1 cellular context compared by ENCODE assay signal in the genomic region with DNA sequence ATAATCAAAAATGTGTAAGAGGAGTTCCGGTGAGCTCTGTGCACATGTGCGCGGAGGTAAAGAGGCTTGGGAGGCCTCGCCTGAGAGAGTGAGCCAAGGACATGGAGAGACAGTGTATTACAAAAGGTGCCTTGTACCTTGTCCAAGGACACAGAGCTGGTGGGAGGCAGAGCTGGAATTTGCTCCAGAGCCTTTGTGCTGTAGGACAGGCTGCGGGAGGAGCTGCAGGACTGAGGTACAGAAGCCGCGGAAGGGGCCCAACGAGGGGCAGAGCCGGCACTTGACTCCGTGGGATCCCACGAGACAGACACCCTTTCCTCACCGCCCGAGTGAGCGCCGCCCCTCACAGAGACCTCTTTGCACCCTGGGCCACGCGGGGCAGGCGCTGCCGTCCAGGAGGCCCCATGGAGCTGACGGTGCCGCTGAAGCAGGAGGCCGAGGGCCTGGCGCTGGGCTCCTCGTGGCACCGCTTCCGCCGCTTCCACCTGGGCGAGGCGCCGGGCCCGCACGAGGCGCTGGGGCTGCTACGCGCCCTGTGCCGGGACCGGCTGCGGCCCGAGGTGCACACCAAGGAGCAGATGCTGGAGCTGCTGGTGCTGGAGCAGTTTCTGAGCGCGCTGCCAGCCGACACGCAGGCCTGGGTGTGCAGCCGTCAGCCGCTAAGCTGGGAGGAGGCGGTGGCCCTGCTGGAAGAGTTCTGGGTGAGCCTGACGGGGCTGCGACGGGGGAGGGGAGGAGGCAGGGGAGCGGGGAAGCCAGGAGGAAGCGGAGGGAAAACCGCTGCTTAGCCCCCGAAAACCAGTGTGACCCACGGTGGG.
TF ChIP-seq lines count a peak whose summit lies in the region.

No MANE protein-coding gene starts in this region.

TF ChIP-seq in HepG2, 621 proteins besides CTCF, POLR2A, EP300 and RAD21 (continued from another document and continues in another):
- TF ChIP-seq, protein P1, sequence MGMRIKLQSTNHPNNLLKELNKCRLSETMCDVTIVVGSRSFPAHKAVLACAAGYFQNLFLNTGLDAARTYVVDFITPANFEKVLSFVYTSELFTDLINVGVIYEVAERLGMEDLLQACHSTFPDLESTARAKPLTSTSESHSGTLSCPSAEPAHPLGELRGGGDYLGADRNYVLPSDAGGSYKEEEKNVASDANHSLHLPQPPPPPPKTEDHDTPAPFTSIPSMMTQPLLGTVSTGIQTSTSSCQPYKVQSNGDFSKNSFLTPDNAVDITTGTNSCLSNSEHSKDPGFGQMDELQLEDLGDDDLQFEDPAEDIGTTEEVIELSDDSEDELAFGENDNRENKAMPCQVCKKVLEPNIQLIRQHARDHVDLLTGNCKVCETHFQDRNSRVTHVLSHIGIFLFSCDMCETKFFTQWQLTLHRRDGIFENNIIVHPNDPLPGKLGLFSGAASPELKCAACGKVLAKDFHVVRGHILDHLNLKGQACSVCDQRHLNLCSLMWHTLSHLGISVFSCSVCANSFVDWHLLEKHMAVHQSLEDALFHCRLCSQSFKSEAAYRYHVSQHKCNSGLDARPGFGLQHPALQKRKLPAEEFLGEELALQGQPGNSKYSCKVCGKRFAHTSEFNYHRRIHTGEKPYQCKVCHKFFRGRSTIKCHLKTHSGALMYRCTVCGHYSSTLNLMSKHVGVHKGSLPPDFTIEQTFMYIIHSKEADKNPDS (CRISPR knock-in tag; IDR thresholded peaks at IDR 0.05), result no peak
- TF ChIP-seq ZNF800 (CRISPR knock-in tag; IDR thresholded peaks at IDR 0.05) (no peak), SALL1 (CRISPR knock-in tag; IDR thresholded peaks at IDR 0.05) (peak; percentile 83), IRF1 (CRISPR knock-in tag; IDR thresholded peaks at IDR 0.05; ENCODE audit: low read depth) (no peak), HOXA7 (CRISPR knock-in tag; IDR thresholded peaks at IDR 0.05) (no peak), KLF6 (CRISPR knock-in tag; IDR thresholded peaks at IDR 0.05) (peak; percentile 21; the same call in 1 of the 2 replicates), GATA4 (IDR thresholded peaks at IDR 0.05; ENCODE audit: borderline replicate concordance, low read depth) (no peak), NR2C2 (CRISPR knock-in tag; IDR thresholded peaks at IDR 0.05; ENCODE audit: borderline replicate concordance) (no peak; the same call in 1 of the 2 replicates), ZNF207 (IDR thresholded peaks at IDR 0.05; ENCODE audit: borderline replicate concordance) (no peak), ZFYVE20 (CRISPR knock-in tag; IDR thresholded peaks at IDR 0.05; ENCODE audit: borderline replicate concordance, low read depth) (no peak), ARID5B (CRISPR knock-in tag; IDR thresholded peaks at IDR 0.05) (no peak), ZNF747 (CRISPR knock-in tag; IDR thresholded peaks at IDR 0.05; ENCODE audit: borderline replicate concordance) (peak; percentile 73; the same call in 1 of the 2 replicates), HNF4A (CRISPR knock-in tag; IDR thresholded peaks at IDR 0.05) (peak; percentile 95), SYNCRIP (IDR thresholded peaks at IDR 0.05; ENCODE audit: insufficient read depth, low read depth, low read length) (no peak), ZNF883 (CRISPR knock-in tag; IDR thresholded peaks at IDR 0.05; ENCODE audit: not compliant biosample characterization) (no peak), NAIF1 (CRISPR knock-in tag; IDR thresholded peaks at IDR 0.05; ENCODE audit: borderline replicate concordance) (peak; percentile 81; the same call in 1 of the 2 replicates), TBL1XR1 (IDR thresholded peaks at IDR 0.05; ENCODE audit: borderline replicate concordance, low read length, partially characterized antibody) (peak; percentile 5), ELF1 (CRISPR knock-in tag; IDR thresholded peaks at IDR 0.05) (peak; percentile 62), CCDC6 (CRISPR knock-in tag; IDR thresholded peaks at IDR 0.05) (peak; percentile 78; the same call in 1 of the 2 replicates), ZFP41 (CRISPR knock-in tag; IDR thresholded peaks at IDR 0.05; ENCODE audit: borderline replicate concordance) (no peak), ZNF703 (CRISPR knock-in tag; IDR thresholded peaks at IDR 0.05; ENCODE audit: borderline replicate concordance) (peak; percentile 96), ZNF430 (CRISPR knock-in tag; IDR thresholded peaks at IDR 0.05) (peak; percentile 81), KAT2B (IDR thresholded peaks at IDR 0.05; ENCODE audit: borderline replicate concordance, low read depth, low read length) (no peak), ZNF30 (CRISPR knock-in tag; IDR thresholded peaks at IDR 0.05) (no peak), ZNF136 (CRISPR knock-in tag; IDR thresholded peaks at IDR 0.05; ENCODE audit: low read depth) (no peak), ZGPAT (CRISPR knock-in tag; IDR thresholded peaks at IDR 0.05) (peak; percentile 93), NFATC3 (CRISPR knock-in tag; IDR thresholded peaks at IDR 0.05) (no peak), ELK4 (CRISPR knock-in tag; IDR thresholded peaks at IDR 0.05; ENCODE audit: borderline replicate concordance) (no peak)
- TF ChIP-seq, protein P2, sequence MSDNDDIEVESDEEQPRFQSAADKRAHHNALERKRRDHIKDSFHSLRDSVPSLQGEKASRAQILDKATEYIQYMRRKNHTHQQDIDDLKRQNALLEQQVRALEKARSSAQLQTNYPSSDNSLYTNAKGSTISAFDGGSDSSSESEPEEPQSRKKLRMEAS (IDR thresholded peaks at IDR 0.05), result peak; percentile 91
- TF ChIP-seq, protein P3, sequence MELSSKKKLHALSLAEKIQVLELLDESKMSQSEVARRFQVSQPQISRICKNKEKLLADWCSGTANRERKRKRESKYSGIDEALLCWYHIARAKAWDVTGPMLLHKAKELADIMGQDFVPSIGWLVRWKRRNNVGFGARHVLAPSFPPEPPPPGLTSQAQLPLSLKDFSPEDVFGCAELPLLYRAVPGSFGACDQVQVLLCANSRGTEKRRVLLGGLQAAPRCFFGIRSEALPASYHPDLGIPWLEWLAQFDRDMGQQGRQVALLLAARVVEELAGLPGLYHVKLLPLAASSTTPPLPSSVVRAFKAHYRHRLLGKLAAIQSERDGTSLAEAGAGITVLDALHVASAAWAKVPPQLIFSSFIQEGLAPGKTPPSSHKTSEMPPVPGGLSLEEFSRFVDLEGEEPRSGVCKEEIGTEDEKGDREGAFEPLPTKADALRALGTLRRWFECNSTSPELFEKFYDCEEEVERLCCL (CRISPR knock-in tag; IDR thresholded peaks at IDR 0.05; ENCODE audit: borderline replicate concordance), result peak; percentile 63; the same call in 1 of the 2 replicates
- TF ChIP-seq, protein P4, sequence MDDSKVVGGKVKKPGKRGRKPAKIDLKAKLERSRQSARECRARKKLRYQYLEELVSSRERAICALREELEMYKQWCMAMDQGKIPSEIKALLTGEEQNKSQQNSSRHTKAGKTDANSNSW (CRISPR knock-in tag; IDR thresholded peaks at IDR 0.05; ENCODE audit: borderline replicate concordance), result 0 out of 2 replicates have a peak, but pooled peaks have one; percentile 35
- TF ChIP-seq, protein P5, sequence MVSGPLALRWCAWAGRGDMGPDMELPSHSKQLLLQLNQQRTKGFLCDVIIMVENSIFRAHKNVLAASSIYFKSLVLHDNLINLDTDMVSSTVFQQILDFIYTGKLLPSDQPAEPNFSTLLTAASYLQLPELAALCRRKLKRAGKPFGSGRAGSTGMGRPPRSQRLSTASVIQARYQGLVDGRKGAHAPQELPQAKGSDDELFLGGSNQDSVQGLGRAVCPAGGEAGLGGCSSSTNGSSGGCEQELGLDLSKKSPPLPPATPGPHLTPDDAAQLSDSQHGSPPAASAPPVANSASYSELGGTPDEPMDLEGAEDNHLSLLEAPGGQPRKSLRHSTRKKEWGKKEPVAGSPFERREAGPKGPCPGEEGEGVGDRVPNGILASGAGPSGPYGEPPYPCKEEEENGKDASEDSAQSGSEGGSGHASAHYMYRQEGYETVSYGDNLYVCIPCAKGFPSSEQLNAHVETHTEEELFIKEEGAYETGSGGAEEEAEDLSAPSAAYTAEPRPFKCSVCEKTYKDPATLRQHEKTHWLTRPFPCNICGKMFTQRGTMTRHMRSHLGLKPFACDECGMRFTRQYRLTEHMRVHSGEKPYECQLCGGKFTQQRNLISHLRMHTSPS (CRISPR knock-in tag; IDR thresholded peaks at IDR 0.05; ENCODE audit: low read depth), result no peak
- TF ChIP-seq, protein P6, sequence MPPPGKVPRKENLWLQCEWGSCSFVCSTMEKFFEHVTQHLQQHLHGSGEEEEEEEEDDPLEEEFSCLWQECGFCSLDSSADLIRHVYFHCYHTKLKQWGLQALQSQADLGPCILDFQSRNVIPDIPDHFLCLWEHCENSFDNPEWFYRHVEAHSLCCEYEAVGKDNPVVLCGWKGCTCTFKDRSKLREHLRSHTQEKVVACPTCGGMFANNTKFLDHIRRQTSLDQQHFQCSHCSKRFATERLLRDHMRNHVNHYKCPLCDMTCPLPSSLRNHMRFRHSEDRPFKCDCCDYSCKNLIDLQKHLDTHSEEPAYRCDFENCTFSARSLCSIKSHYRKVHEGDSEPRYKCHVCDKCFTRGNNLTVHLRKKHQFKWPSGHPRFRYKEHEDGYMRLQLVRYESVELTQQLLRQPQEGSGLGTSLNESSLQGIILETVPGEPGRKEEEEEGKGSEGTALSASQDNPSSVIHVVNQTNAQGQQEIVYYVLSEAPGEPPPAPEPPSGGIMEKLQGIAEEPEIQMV (CRISPR knock-in tag; IDR thresholded peaks at IDR 0.05; ENCODE audit: low read depth), result peak; percentile 64; the same call in 1 of the 2 replicates
- TF ChIP-seq, protein P7, sequence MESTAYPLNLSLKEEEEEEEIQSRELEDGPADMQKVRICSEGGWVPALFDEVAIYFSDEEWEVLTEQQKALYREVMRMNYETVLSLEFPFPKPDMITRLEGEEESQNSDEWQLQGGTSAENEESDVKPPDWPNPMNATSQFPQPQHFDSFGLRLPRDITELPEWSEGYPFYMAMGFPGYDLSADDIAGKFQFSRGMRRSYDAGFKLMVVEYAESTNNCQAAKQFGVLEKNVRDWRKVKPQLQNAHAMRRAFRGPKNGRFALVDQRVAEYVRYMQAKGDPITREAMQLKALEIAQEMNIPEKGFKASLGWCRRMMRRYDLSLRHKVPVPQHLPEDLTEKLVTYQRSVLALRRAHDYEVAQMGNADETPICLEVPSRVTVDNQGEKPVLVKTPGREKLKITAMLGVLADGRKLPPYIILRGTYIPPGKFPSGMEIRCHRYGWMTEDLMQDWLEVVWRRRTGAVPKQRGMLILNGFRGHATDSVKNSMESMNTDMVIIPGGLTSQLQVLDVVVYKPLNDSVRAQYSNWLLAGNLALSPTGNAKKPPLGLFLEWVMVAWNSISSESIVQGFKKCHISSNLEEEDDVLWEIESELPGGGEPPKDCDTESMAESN (CRISPR knock-in tag; conservative IDR thresholded peaks at IDR 0.05), result peak; percentile 44; the same call in 1 of the 2 replicates
